In genomic region chr4:3468154-3468553, GRCh38 we compare ENCODE assay signal across 14 cellular contexts. TPM values are rescaled to one million over a fixed set of nuclear protein-coding genes. Genes with fewer than 3 reads are reported as not detected.
DNase-seq lines count a peak whose midpoint lies in the region; FAIRE-seq and TF ChIP-seq lines count a peak whose summit lies in the region.
"Had no signal": no experiment of that assay in that cellular context is flagged by ENCODE, and none has a peak within 500 bp of the region (broad histone marks: within the 10 kb centered on the region; RNA-seq: fewer than 3 reads in every experiment).

No MANE protein-coding gene starts in this region.

- H3K4me3 ChIP-seq in H7 (ENCODE audit: insufficient read depth, low read depth, low read length) (no peak overlapping the region), kidney (ENCODE audit: low read length in 2 of 2) (no peak overlapping the region), trophoblast cell (ENCODE audit: low read depth, low read length) (peak overlapping the region; percentile 55)
- H3K4me3 ChIP-seq: BLaER1, GM23338 had no signal

- H3K27ac ChIP-seq in kidney (ENCODE audit: low read depth in 2 of 2, low read length in 2 of 2) = no peak overlapping the region
- no peak overlapping the region for H3K27ac ChIP-seq in trophoblast cell (ENCODE audit: low read depth, low read length)
- H3K27ac ChIP-seq: BLaER1 had no signal

- peaks cover 0 to 3% of the 10 kb centered on the region in 2 donors for H3K4me1 ChIP-seq in kidney (ENCODE audit: control insufficient read depth in 1 of 2, insufficient read depth in 1 of 2, low read depth in 1 of 2, low read length in 2 of 2)
- no peaks in the 10 kb centered on the region for H3K4me1 ChIP-seq in trophoblast cell (ENCODE audit: control insufficient read depth in 1 of 2, insufficient read depth in 2 of 2, low read length in 2 of 2)

- H3K9ac ChIP-seq in kidney (ENCODE audit: low read length in 2 of 2) = no peak overlapping the region
- H3K9ac ChIP-seq in trophoblast cell (ENCODE audit: low read length) = no peak overlapping the region
- H3K9ac ChIP-seq: BLaER1 had no signal

- H3K14ac ChIP-seq in trophoblast cell (ENCODE audit: low read length) = no peak overlapping the region

- H2AK5ac ChIP-seq in trophoblast cell (ENCODE audit: low read length) = no peak overlapping the region

- H4K8ac ChIP-seq in trophoblast cell (ENCODE audit: low read depth, low read length) = no peak overlapping the region

- no CpG with 5 or more reads among the region's 10 CpGs for WGBS in trophoblast cell (ENCODE audit: extremely low coverage, insufficient coverage, insufficient read length)

- H3K4ac ChIP-seq in trophoblast cell (ENCODE audit: low read depth, low read length) = no peak overlapping the region

- no peak for TF ChIP-seq POLR2A in GM12891 (IDR thresholded peaks at IDR 0.05; ENCODE audit: low read depth, low read length)

- no peak overlapping the region for H4K12ac ChIP-seq in trophoblast cell (ENCODE audit: low read depth, low read length)

- H3K27me3 ChIP-seq in H7 (ENCODE audit: control insufficient read depth, insufficient read depth, low read length) (no peaks in the 10 kb centered on the region; the same call in 1 of the 2 replicates), trophoblast cell (ENCODE audit: insufficient read depth, low read length) (peaks cover 7% of the 10 kb centered on the region)

- no peak overlapping the region for H2AFZ ChIP-seq in trophoblast cell (ENCODE audit: insufficient read depth, low read length, poor library complexity)
- H2AFZ ChIP-seq: GM23338 had no signal

- intact Hi-C loops in kidney (cut with DNase I) = no loop called here

- H4K91ac ChIP-seq in trophoblast cell (ENCODE audit: low read depth, low read length) = no peak overlapping the region

- no peaks in the 10 kb centered on the region for H3K36me3 ChIP-seq in H7 (replicated peaks; ENCODE audit: control insufficient read depth, insufficient read depth, low read length)
- no peaks in the 10 kb centered on the region for H3K36me3 ChIP-seq in kidney (ENCODE audit: control insufficient read depth in 1 of 2, insufficient read depth in 2 of 2, low read length in 2 of 2)
- H3K36me3 ChIP-seq in trophoblast cell (ENCODE audit: control insufficient read depth in 1 of 2, insufficient read depth in 2 of 2, low read length in 2 of 2) = no peaks in the 10 kb centered on the region
- H3K36me3 ChIP-seq: BLaER1 had no signal

- peak overlapping the region; percentile 29 for H3K23ac ChIP-seq in trophoblast cell (ENCODE audit: low read length)

- no peak overlapping the region for H3K4me2 ChIP-seq in trophoblast cell (ENCODE audit: low read length)
- H3K4me2 ChIP-seq: BLaER1, GM23338 had no signal

- FAIRE-seq in GM12891 (lab: Jason Lieb, UNC) (peak; percentile 75), kidney (lab: Jason Lieb, UNC) (no peak)

- no peak overlapping the region for H2BK5ac ChIP-seq in trophoblast cell (ENCODE audit: low read depth, low read length, poor library complexity)

- H3K9me3 ChIP-seq in kidney (ENCODE audit: control insufficient read depth in 1 of 2, low read length in 2 of 2) = no peaks in the 10 kb centered on the region
- H3K9me3 ChIP-seq in trophoblast cell (ENCODE audit: insufficient read depth, low read depth, low read length) = peaks cover 17% of the 10 kb centered on the region
- H3K9me3 ChIP-seq: BLaER1 had no signal

- H3K79me2 ChIP-seq in trophoblast cell (ENCODE audit: control insufficient read depth, insufficient read depth, low read length, poor library complexity) = no peaks in the 10 kb centered on the region

- no peak overlapping the region for H3K18ac ChIP-seq in trophoblast cell (ENCODE audit: low read length)

- H2BK12ac ChIP-seq in trophoblast cell (ENCODE audit: low read length) = no peak overlapping the region

- no peak for DNase-seq in GM12891 (ENCODE audit: insufficient read length, low spot score)
- peak; percentile 4 for DNase-seq in H7
- peak; percentile 23 for DNase-seq in kidney
- no peak for DNase-seq in trophoblast cell
- no peak for DNase-seq in NCI-H774 (lab: John Stamatoyannopoulos, UW)
- DNase-seq in NCI-H146 treated with DMSO at 0.1 percent for 48 hours (lab: John Stamatoyannopoulos, UW; ENCODE audit: unreplicated experiment) = no peak
- no peak for DNase-seq in GOT3 (lab: John Stamatoyannopoulos, UW)
- DNase-seq: AML-193; CD4-positive, CD25-positive, alpha-beta regulatory T cell; DMS53; GF-D8; KBM-7 had no signal

- no peak for TF ChIP-seq CTCF in kidney (IDR thresholded peaks at IDR 0.05; ENCODE audit: borderline replicate concordance, extremely low read depth, insufficient read depth)

- no peak overlapping the region for H2BK120ac ChIP-seq in trophoblast cell (ENCODE audit: insufficient read depth, low read length, poor library complexity)

- H3K79me1 ChIP-seq in trophoblast cell (ENCODE audit: low read length) = no peaks in the 10 kb centered on the region

TF ChIP-seq in GM12891, 5 proteins besides CTCF, POLR2A, EP300 and RAD21:
- no peak for TF ChIP-seq TAF1 (IDR thresholded peaks at IDR 0.05; ENCODE audit: low read depth, low read length)

RNA-seq across cellular contexts. Expression of gene DOK7, which starts 5.0 kb away (rescaled TPM):
- 0.98 TPM for polyA plus RNA-seq in GM12891 (2012; ENCODE audit: low read depth, missing spikeins)
- total RNA-seq in H7 (2014; rRNA removed; shearing (Covaris generic)) = 0.22 and 0.73 TPM in 2 replicates
- total RNA-seq in kidney = 7.0 TPM
- 1.2 TPM for polyA plus RNA-seq in kidney (ENCODE audit: insufficient read depth, low read depth, low replicate concordance)
- polyA plus RNA-seq in trophoblast cell (2013) = 0.33 and 0.49 TPM in 2 replicates
- total RNA-seq: CD4-positive, CD25-positive, alpha-beta regulatory T cell had no signal

RNA-seq across cellular contexts. Expression of gene HGFAC, which starts 26.4 kb away (rescaled TPM):
- not detected for polyA plus RNA-seq in GM12891 (2012; ENCODE audit: low read depth, missing spikeins)
- total RNA-seq in H7 (2014; rRNA removed; shearing (Covaris generic)) = 0.03 and 1.1 TPM in 2 replicates
- total RNA-seq in kidney = 1.6 TPM
- polyA plus RNA-seq in kidney (ENCODE audit: insufficient read depth, low read depth, low replicate concordance) = 0.86 TPM
- 0.40 and 0.51 TPM in 2 replicates for polyA plus RNA-seq in trophoblast cell (2013)
- total RNA-seq: CD4-positive, CD25-positive, alpha-beta regulatory T cell had no signal
- polyA plus RNA-seq: GM23338 had no signal

Comparison
In these comparisons a context has a peak if more than half of its experiments do, and no peak if none do; other contexts are left out.
1. DNase-seq: peak in H7 (single experiment) and kidney (single experiment); none in GM12891 (single experiment), trophoblast cell (0 of 2), NCI-H774 (single experiment), NCI-H146 treated with DMSO at 0.1 percent for 48 hours (single experiment) and GOT3 (single experiment).